12 cellular contexts compared by ENCODE assay signal in genomic region chr7:131067220-131067619, GRCh38.
DNase-seq lines count a peak whose midpoint lies in the region; ATAC-seq and TF ChIP-seq lines count a peak whose summit lies in the region.
"Had no signal": no experiment of that assay in that cellular context is flagged by ENCODE, and none has a peak within 500 bp of the region (broad histone marks: within the 10 kb centered on the region; RNA-seq: fewer than 3 reads in every experiment).

No MANE protein-coding gene starts in this region.

- peak overlapping the region; percentile 16 to 60 (median 36) for H3K27ac ChIP-seq in gastrocnemius medialis
- H3K27ac ChIP-seq in testis, result peak overlapping the region in 1 of 2 donors; percentile 27

- H3K4me1 Mint-ChIP-seq in activated CD4-positive, alpha-beta T cell treated with anti-CD3 and anti-CD28 coated beads, Interleukin-2, amount 10 ng/mL, durations not matched to agents 7 days and 5 days, result peaks cover 39% of the 10 kb centered on the region
- H3K4me1 Mint-ChIP-seq in activated B cell treated with CpG ODN at 0.5 μM for 24 hours, result peaks cover 61% of the 10 kb centered on the region

- no peak overlapping the region for H3K4me3 Mint-ChIP-seq in activated CD4-positive, alpha-beta T cell treated with anti-CD3 and anti-CD28 coated beads, Interleukin-2, amount 10 ng/mL, durations not matched to agents 7 days and 5 days
- H3K4me3 Mint-ChIP-seq in activated B cell treated with CpG ODN at 0.5 μM for 24 hours, result no peak overlapping the region

- no peaks in the 10 kb centered on the region for H3K36me3 ChIP-seq in gastrocnemius medialis
- no peaks in the 10 kb centered on the region for H3K36me3 ChIP-seq in testis (ENCODE audit: low read depth, missing control alignments)

- WGBS in testis, 2 donors, result 55 to 77% methylated on average over 4 to 5 of the region's 5 CpGs

- H3K9me3 ChIP-seq in gastrocnemius medialis, result no peaks in the 10 kb centered on the region
- H3K9me3 ChIP-seq in testis, result no peaks in the 10 kb centered on the region

- no peaks in the 10 kb centered on the region for H3K27me3 Mint-ChIP-seq in activated CD4-positive, alpha-beta T cell treated with anti-CD3 and anti-CD28 coated beads, Interleukin-2, amount 10 ng/mL, durations not matched to agents 7 days and 5 days
- no peaks in the 10 kb centered on the region for H3K27me3 Mint-ChIP-seq in activated B cell treated with CpG ODN at 0.5 μM for 24 hours

- intact Hi-C loops in activated B cell treated with CpG ODN at 0.5 μM for 24 hours (cut with micrococcal nuclease), result loop anchor here (1.0 to 10.0 kb wide), 3 partner anchors 8 to 588 kb away; no protein-coding TSS in a partner anchor
- intact Hi-C loops in gastrocnemius medialis (cut with DNase I; ENCODE audit: low total_unique reads), result no loop called here
- intact Hi-C loops in testis (cut with DNase I; ENCODE audit: low total_unique reads), result no loop called here

- peak overlapping the region; percentile 52 for H3K27ac Mint-ChIP-seq in activated CD4-positive, alpha-beta T cell treated with anti-CD3 and anti-CD28 coated beads, Interleukin-2, amount 10 ng/mL, durations not matched to agents 7 days and 5 days
- peak overlapping the region; percentile 68 for H3K27ac Mint-ChIP-seq in activated B cell treated with CpG ODN at 0.5 μM for 24 hours

- H3K4me1 ChIP-seq in gastrocnemius medialis (peaks cover 73 to 81% of the 10 kb centered on the region in 2 donors), testis (peaks cover 16% of the 10 kb centered on the region)

- no peak for DNase-seq in activated CD4-positive, alpha-beta T cell treated with anti-CD3 and anti-CD28 coated beads, Interleukin-2, amount 10 ng/mL, durations not matched to agents 7 days and 5 days
- no peak for DNase-seq in activated CD4-positive, alpha-beta T cell treated with anti-CD3 and anti-CD28 coated beads, Interleukin-2, amount 50 U/mL, for 48 hours
- DNase-seq in activated B cell treated with CpG ODN at 0.5 μM for 24 hours (no peak), hepatic stellate cell (ENCODE audit: low spot score) (peak; percentile 25), gastrocnemius medialis (no peak), GM13977 (ENCODE audit: low spot score) (no peak), testis (no peak)
- DNase-seq: central memory CD4-positive, alpha-beta T cell; NCI-H2171 treated with DMSO at 0.1 percent for 48 hours; stimulated activated CD4-positive, alpha-beta T cell treated with anti-CD3 and anti-CD28 coated beads, Interleukin-2, amount 100 ng/mL, for 48 hours had no signal

- POLR2A ChIA-PET in activated CD4-positive, alpha-beta T cell treated with anti-CD3 and anti-CD28 coated beads, Interleukin-2, amount 10 ng/mL, durations not matched to agents 7 days and 5 days (lab: Charles Lee), result no interaction called here
- POLR2A ChIA-PET in activated B cell treated with CpG ODN at 0.5 μM for 24 hours (lab: Charles Lee), result interaction anchor here (0.8 to 2.7 kb wide), 3 partner anchors 10 to 261 kb away, joined by 3 to 13 read pairs (median 11); no protein-coding TSS in a partner anchor

- H3K27me3 ChIP-seq in gastrocnemius medialis (no peaks in the 10 kb centered on the region), testis (no peaks in the 10 kb centered on the region)

- no peaks in the 10 kb centered on the region for H3K36me3 Mint-ChIP-seq in activated CD4-positive, alpha-beta T cell treated with anti-CD3 and anti-CD28 coated beads, Interleukin-2, amount 10 ng/mL, durations not matched to agents 7 days and 5 days (ENCODE audit: low read depth)
- peaks cover 28% of the 10 kb centered on the region for H3K36me3 Mint-ChIP-seq in activated B cell treated with CpG ODN at 0.5 μM for 24 hours (ENCODE audit: low read depth)

- in situ Hi-C loops in gastrocnemius medialis (cut with MboI; ENCODE audit: low sequenced_read_pairs in 4 of 4) (no loop called here), GM13977 (cut with MboI; ENCODE audit: low pct_unique_long_range_greater_than_20kb, low sequenced_read_pairs, unreplicated experiment) (no loop called here)

- H3K4me3 ChIP-seq in gastrocnemius medialis (no peak overlapping the region), testis (no peak overlapping the region)

- TF ChIP-seq POLR2A in gastrocnemius medialis (IDR thresholded peaks at IDR 0.05) (no peak), testis (IDR thresholded peaks at IDR 0.05) (no peak)

- no peak for TF ChIP-seq CTCF in activated B cell treated with CpG ODN at 0.5 μM for 24 hours (IDR thresholded peaks at IDR 0.05)
- TF ChIP-seq CTCF in gastrocnemius medialis (IDR thresholded peaks at IDR 0.05 in 4 of 5, conservative IDR thresholded peaks at IDR 0.05 in 1 of 5), result no peak
- no peak for TF ChIP-seq CTCF in GM13977 (IDR thresholded peaks at IDR 0.05; ENCODE audit: extremely low read depth, insufficient read depth, missing control alignments)
- TF ChIP-seq CTCF in testis (IDR thresholded peaks at IDR 0.05), result no peak

- ATAC-seq in activated B cell treated with CpG ODN at 0.5 μM for 24 hours (ENCODE audit: low read depth) (peak; percentile 51), gastrocnemius medialis (peak; percentile 36 to 61), GM18873 (IDR thresholded peaks at IDR 0.05; ENCODE audit: low FRiP score, unreplicated experiment) (no peak)
- ATAC-seq: Panc1 had no signal

- H3K9me3 Mint-ChIP-seq in activated CD4-positive, alpha-beta T cell treated with anti-CD3 and anti-CD28 coated beads, Interleukin-2, amount 10 ng/mL, durations not matched to agents 7 days and 5 days, result no peaks in the 10 kb centered on the region
- H3K9me3 Mint-ChIP-seq in activated B cell treated with CpG ODN at 0.5 μM for 24 hours, result no peaks in the 10 kb centered on the region

- CTCF ChIA-PET in activated CD4-positive, alpha-beta T cell treated with anti-CD3 and anti-CD28 coated beads, Interleukin-2, amount 10 ng/mL, durations not matched to agents 7 days and 5 days (lab: Charles Lee), result interaction anchor here (0.6 to 4.5 kb wide), 3 partner anchors 9 to 170 kb away, joined by 3 to 38 read pairs (median 7); no protein-coding TSS in a partner anchor
- CTCF ChIA-PET in activated B cell treated with CpG ODN at 0.5 μM for 24 hours (lab: Charles Lee), result interaction anchor here (1.0 to 3.0 kb wide), 6 partner anchors 9 to 236 kb away, joined by 3 to 14 read pairs (median 3); no protein-coding TSS in a partner anchor
